Comparison of ENCODE assay signal across 1 cellular context in genomic region chr10:131978366-131978765, GRCh38.
TF ChIP-seq lines count a peak whose summit lies in the region.

No MANE protein-coding gene starts in this region.

TF ChIP-seq in GM23338, 12 proteins besides CTCF, POLR2A, EP300 and RAD21 (continued from another document):
- TF ChIP-seq ZNF462 (CRISPR knock-in tag; IDR thresholded peaks at IDR 0.05), result no peak
- TF ChIP-seq ETS1 (IDR thresholded peaks at IDR 0.05), result no peak
- TF ChIP-seq NANOG (IDR thresholded peaks at IDR 0.05; ENCODE audit: borderline replicate concordance), result no peak
- no peak for TF ChIP-seq REST (IDR thresholded peaks at IDR 0.05; ENCODE audit: unreplicated experiment)
- TF ChIP-seq POLR2AphosphoS5 (IDR thresholded peaks at IDR 0.05; ENCODE audit: low read depth), result no peak
- TF ChIP-seq EZH2 (IDR thresholded peaks at IDR 0.05; ENCODE audit: low read depth, unreplicated experiment), result no peak
- TF ChIP-seq ZNF114 (CRISPR knock-in tag; IDR thresholded peaks at IDR 0.05), result no peak
- TF ChIP-seq EZH2phosphoT487 (IDR thresholded peaks at IDR 0.05; ENCODE audit: unreplicated experiment), result no peak
